8 cellular contexts compared by ENCODE assay signal in genomic region chr5:108380531-108381021, GRCh38. TPM values are rescaled to one million over a fixed set of nuclear protein-coding genes. Genes with fewer than 3 reads are reported as not detected.
DNase-seq lines count a peak whose midpoint lies in the region; ATAC-seq and TF ChIP-seq lines count a peak whose summit lies in the region.

No MANE protein-coding gene starts in this region.

- peaks cover 20% of the 10 kb centered on the region for H3K36me3 Mint-ChIP-seq in activated CD8-positive, alpha-beta memory T cell treated with anti-CD3 and anti-CD28 coated beads, Interleukin-2, amount 10 ng/mL, durations not matched to agents 7 days and 5 days

- POLR2A ChIA-PET in HEK293 (lab: Yijun Ruan, JAX) = interaction anchor here (0.7 to 1.0 kb wide), 2 partner anchors 9 to 12 kb away, joined by 3 read pairs; no protein-coding TSS in a partner anchor

- peaks cover 10% of the 10 kb centered on the region for H3K9me3 Mint-ChIP-seq in activated CD8-positive, alpha-beta memory T cell treated with anti-CD3 and anti-CD28 coated beads, Interleukin-2, amount 10 ng/mL, durations not matched to agents 7 days and 5 days (ENCODE audit: low read depth)

- CTCF ChIA-PET in HEK293 (lab: Yijun Ruan, JAX) = interaction anchor here (0.5 to 1.0 kb wide), 2 partner anchors 120 to 1158 kb away, joined by 3 to 4 read pairs; no protein-coding TSS in a partner anchor
- CTCF ChIA-PET in activated CD8-positive, alpha-beta memory T cell treated with anti-CD3 and anti-CD28 coated beads, Interleukin-2, amount 10 ng/mL, durations not matched to agents 7 days and 5 days (lab: Charles Lee) = interaction anchor here (1.2 kb wide), 1 partner anchor 121 kb away, joined by 3 read pairs; no protein-coding TSS in a partner anchor

- H3K4me1 Mint-ChIP-seq in activated CD8-positive, alpha-beta memory T cell treated with anti-CD3 and anti-CD28 coated beads, Interleukin-2, amount 10 ng/mL, durations not matched to agents 7 days and 5 days = peaks cover 28% of the 10 kb centered on the region

- no peak for TF ChIP-seq CTCF in HEK293 (tag by site-specific recombination; IDR thresholded peaks at IDR 0.05)
- no peak for TF ChIP-seq CTCF in epithelial cell of esophagus (IDR thresholded peaks at IDR 0.05; ENCODE audit: insufficient read depth, low read depth, low read length, missing control alignments)

- H3K9me3 ChIP-seq in HEK293 (ENCODE audit: control insufficient read depth, insufficient read depth, low read depth, low read length) = no peaks in the 10 kb centered on the region

- DNase-seq in NCI-H1417 (lab: John Stamatoyannopoulos, UW) (peak; percentile 32 to 56 (median 37)), NCI-H1417 treated with DMSO at 0.1 percent for 48 hours (lab: John Stamatoyannopoulos, UW) (no peak), NCI-H1105 treated with DMSO at 0.1 percent for 48 hours (lab: John Stamatoyannopoulos, UW) (peak; percentile 7), epithelial cell of esophagus (ENCODE audit: low read depth) (peak; percentile 27), myocyte (ENCODE audit: low read depth) (peak; percentile 70)
- peak; percentile 71 for DNase-seq in activated CD8-positive, alpha-beta memory T cell treated with anti-CD3 and anti-CD28 coated beads, Interleukin-2, amount 10 ng/mL, durations not matched to agents 7 days and 5 days
- DNase-seq in stimulated activated naive CD4-positive, alpha-beta T cell treated with Interleukin-2 at 50 U/mL for 16 hours (lab: John Stamatoyannopoulos, UW) = peak; percentile 37

- no peaks in the 10 kb centered on the region for H3K27me3 Mint-ChIP-seq in activated CD8-positive, alpha-beta memory T cell treated with anti-CD3 and anti-CD28 coated beads, Interleukin-2, amount 10 ng/mL, durations not matched to agents 7 days and 5 days

- peak overlapping the region; percentile 92 for H3K27ac Mint-ChIP-seq in activated CD8-positive, alpha-beta memory T cell treated with anti-CD3 and anti-CD28 coated beads, Interleukin-2, amount 10 ng/mL, durations not matched to agents 7 days and 5 days

- peaks cover 5% of the 10 kb centered on the region; the same call in 1 of the 2 replicates for H3K4me1 ChIP-seq in HEK293 (ENCODE audit: control insufficient read depth, insufficient read depth, low read length)

- H3K4me3 Mint-ChIP-seq in activated CD8-positive, alpha-beta memory T cell treated with anti-CD3 and anti-CD28 coated beads, Interleukin-2, amount 10 ng/mL, durations not matched to agents 7 days and 5 days = peak overlapping the region; percentile 77

- no peaks in the 10 kb centered on the region for H3K36me3 ChIP-seq in HEK293 (ENCODE audit: control insufficient read depth in 2 of 2, insufficient read depth in 1 of 2, low read length in 2 of 2)

- ATAC-seq in activated CD8-positive, alpha-beta memory T cell treated with anti-CD3 and anti-CD28 coated beads, Interleukin-2, amount 10 ng/mL, durations not matched to agents 7 days and 5 days = peak; percentile 5

- H3K27ac ChIP-seq in HEK293 (ENCODE audit: extremely low read depth, low read depth, low read length) = peak overlapping the region; percentile 95; the same call in 1 of the 2 replicates

- H3K4me3 ChIP-seq in HEK293 (ENCODE audit: low read depth, low read length) (peak overlapping the region; percentile 64), epithelial cell of esophagus (ENCODE audit: low read length) (peak overlapping the region; percentile 80)

TF ChIP-seq in HEK293, 187 proteins besides CTCF, POLR2A, EP300 and RAD21 (continues in another document):
- peak; percentile 45 for TF ChIP-seq REST (tag by site-specific recombination; IDR thresholded peaks at IDR 0.05)
- no peak for TF ChIP-seq ZNF426 (tag by site-specific recombination; IDR thresholded peaks at IDR 0.05)
- TF ChIP-seq ZXDB (tag by site-specific recombination; IDR thresholded peaks at IDR 0.05) = 0 out of 2 replicates have a peak, but pooled peaks have one; percentile 61
- peak; percentile 90 for TF ChIP-seq ZNF341 (tag by site-specific recombination; IDR thresholded peaks at IDR 0.05; ENCODE audit: low read depth)
- TF ChIP-seq KLF9 (tag by site-specific recombination; IDR thresholded peaks at IDR 0.05; ENCODE audit: low read depth) = peak; percentile 82
- peak; percentile 70; the same call in 1 of the 2 replicates for TF ChIP-seq EGR2 (tag by site-specific recombination; IDR thresholded peaks at IDR 0.05; ENCODE audit: low read depth)
- peak; percentile 95 for TF ChIP-seq ZNF398 (tag by site-specific recombination; IDR thresholded peaks at IDR 0.05)
- TF ChIP-seq ZFHX2 (tag by site-specific recombination; conservative IDR thresholded peaks at IDR 0.05) = peak; percentile 73
- TF ChIP-seq IKZF3 (tag by site-specific recombination; IDR thresholded peaks at IDR 0.05) = 0 out of 2 replicates have a peak, but pooled peaks have one; percentile 37
- TF ChIP-seq KLF1 (tag by site-specific recombination; IDR thresholded peaks at IDR 0.05) = peak; percentile 59
- peak; percentile 96 for TF ChIP-seq GLIS2 (tag by site-specific recombination; IDR thresholded peaks at IDR 0.05)
- TF ChIP-seq KLF8 (tag by site-specific recombination; IDR thresholded peaks at IDR 0.05) = peak; percentile 35; the same call in 1 of the 2 replicates
- 0 out of 2 replicates have a peak, but pooled peaks have one; percentile 13 for TF ChIP-seq ZNF692 (tag by site-specific recombination; IDR thresholded peaks at IDR 0.05)
- peak; percentile 77; the same call in 1 of the 2 replicates for TF ChIP-seq ZEB2 (tag by site-specific recombination; IDR thresholded peaks at IDR 0.05)

RNA-seq across cellular contexts. Expression of gene FBXL17, which starts 1.3 kb away (rescaled TPM):
- total RNA-seq in activated CD8-positive, alpha-beta memory T cell treated with anti-CD3 and anti-CD28 coated beads, Interleukin-2, amount 10 ng/mL, durations not matched to agents 7 days and 5 days = 10 to 100 TPM in 1 of 2 experiments, 1 to 10 TPM in 1; 6.6 to 10.9 TPM
- 29.1 and 36.2 TPM in 2 replicates for total RNA-seq in myocyte
- polyA plus RNA-seq in myocyte (2012) = 14.4 TPM
